In the genomic region with DNA sequence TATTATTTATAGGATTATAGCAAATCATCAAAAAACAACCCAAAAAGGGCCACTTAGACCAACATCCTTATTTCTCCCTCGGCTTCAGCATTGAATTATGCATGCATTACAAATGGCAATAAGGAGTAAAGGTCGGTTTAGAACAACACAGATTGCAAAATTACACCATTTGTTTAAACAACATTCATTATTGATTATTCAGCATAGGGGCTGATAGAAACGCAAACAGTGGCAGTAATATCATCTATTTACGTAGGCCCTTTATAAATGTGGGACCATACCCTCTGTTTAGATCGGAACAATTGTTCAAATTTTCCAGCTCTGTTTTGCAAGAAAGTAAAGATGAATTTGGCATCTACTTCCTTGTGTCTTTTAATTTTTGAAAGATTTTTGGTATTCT, we compare ENCODE assay signal across 1 cellular context.
TF ChIP-seq lines count a peak whose summit lies in the region.

No MANE protein-coding gene starts in this region.

TF ChIP-seq in HepG2, 621 proteins besides CTCF, POLR2A, EP300 and RAD21 (continued from another document):
- TF ChIP-seq, protein P1, sequence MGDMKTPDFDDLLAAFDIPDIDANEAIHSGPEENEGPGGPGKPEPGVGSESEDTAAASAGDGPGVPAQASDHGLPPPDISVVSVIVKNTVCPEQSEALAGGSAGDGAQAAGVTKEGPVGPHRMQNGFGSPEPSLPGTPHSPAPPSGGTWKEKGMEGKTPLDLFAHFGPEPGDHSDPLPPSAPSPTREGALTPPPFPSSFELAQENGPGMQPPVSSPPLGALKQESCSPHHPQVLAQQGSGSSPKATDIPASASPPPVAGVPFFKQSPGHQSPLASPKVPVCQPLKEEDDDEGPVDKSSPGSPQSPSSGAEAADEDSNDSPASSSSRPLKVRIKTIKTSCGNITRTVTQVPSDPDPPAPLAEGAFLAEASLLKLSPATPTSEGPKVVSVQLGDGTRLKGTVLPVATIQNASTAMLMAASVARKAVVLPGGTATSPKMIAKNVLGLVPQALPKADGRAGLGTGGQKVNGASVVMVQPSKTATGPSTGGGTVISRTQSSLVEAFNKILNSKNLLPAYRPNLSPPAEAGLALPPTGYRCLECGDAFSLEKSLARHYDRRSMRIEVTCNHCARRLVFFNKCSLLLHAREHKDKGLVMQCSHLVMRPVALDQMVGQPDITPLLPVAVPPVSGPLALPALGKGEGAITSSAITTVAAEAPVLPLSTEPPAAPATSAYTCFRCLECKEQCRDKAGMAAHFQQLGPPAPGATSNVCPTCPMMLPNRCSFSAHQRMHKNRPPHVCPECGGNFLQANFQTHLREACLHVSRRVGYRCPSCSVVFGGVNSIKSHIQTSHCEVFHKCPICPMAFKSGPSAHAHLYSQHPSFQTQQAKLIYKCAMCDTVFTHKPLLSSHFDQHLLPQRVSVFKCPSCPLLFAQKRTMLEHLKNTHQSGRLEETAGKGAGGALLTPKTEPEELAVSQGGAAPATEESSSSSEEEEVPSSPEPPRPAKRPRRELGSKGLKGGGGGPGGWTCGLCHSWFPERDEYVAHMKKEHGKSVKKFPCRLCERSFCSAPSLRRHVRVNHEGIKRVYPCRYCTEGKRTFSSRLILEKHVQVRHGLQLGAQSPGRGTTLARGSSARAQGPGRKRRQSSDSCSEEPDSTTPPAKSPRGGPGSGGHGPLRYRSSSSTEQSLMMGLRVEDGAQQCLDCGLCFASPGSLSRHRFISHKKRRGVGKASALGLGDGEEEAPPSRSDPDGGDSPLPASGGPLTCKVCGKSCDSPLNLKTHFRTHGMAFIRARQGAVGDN (CRISPR knock-in tag; IDR thresholded peaks at IDR 0.05), result no peak
- TF ChIP-seq RBM39 (IDR thresholded peaks at IDR 0.05; ENCODE audit: low read depth, low read length, poor library complexity, severe bottlenecking) (no peak), NCOR1 (IDR thresholded peaks at IDR 0.05; ENCODE audit: borderline replicate concordance, low read length) (peak; percentile 93), TBX3 (IDR thresholded peaks at IDR 0.05; ENCODE audit: borderline replicate concordance) (peak; percentile 90), ZNF558 (CRISPR knock-in tag; IDR thresholded peaks at IDR 0.05; ENCODE audit: borderline replicate concordance) (no peak), MYNN (CRISPR knock-in tag; IDR thresholded peaks at IDR 0.05; ENCODE audit: low read depth) (no peak), HOXA7 (CRISPR knock-in tag; IDR thresholded peaks at IDR 0.05) (no peak), BHLHE40 (IDR thresholded peaks at IDR 0.05; ENCODE audit: low read length) (no peak), ATF7-NPFF (CRISPR knock-in tag; IDR thresholded peaks at IDR 0.05; ENCODE audit: low read depth) (no peak), KDM1A (CRISPR knock-in tag; IDR thresholded peaks at IDR 0.05) (peak; percentile 33; the same call in 1 of the 2 replicates), IKZF4 (CRISPR knock-in tag; IDR thresholded peaks at IDR 0.05; ENCODE audit: borderline replicate concordance, low read depth, not compliant biosample characterization) (no peak), NR1H2 (CRISPR knock-in tag; IDR thresholded peaks at IDR 0.05; ENCODE audit: borderline replicate concordance, low read depth) (no peak), ZFY (CRISPR knock-in tag; IDR thresholded peaks at IDR 0.05) (no peak), TOPORS (CRISPR knock-in tag; IDR thresholded peaks at IDR 0.05) (0 out of 2 replicates have a peak, but pooled peaks have one; percentile 43), FOXK1 (CRISPR knock-in tag; IDR thresholded peaks at IDR 0.05; ENCODE audit: borderline replicate concordance, low read depth) (peak; percentile 97), FOXM1 (CRISPR knock-in tag; IDR thresholded peaks at IDR 0.05) (no peak), CCAR2 (optimal IDR thresholded peaks at IDR 0.05; ENCODE audit: low read depth, low read length) (no peak)
- TF ChIP-seq, protein P2, sequence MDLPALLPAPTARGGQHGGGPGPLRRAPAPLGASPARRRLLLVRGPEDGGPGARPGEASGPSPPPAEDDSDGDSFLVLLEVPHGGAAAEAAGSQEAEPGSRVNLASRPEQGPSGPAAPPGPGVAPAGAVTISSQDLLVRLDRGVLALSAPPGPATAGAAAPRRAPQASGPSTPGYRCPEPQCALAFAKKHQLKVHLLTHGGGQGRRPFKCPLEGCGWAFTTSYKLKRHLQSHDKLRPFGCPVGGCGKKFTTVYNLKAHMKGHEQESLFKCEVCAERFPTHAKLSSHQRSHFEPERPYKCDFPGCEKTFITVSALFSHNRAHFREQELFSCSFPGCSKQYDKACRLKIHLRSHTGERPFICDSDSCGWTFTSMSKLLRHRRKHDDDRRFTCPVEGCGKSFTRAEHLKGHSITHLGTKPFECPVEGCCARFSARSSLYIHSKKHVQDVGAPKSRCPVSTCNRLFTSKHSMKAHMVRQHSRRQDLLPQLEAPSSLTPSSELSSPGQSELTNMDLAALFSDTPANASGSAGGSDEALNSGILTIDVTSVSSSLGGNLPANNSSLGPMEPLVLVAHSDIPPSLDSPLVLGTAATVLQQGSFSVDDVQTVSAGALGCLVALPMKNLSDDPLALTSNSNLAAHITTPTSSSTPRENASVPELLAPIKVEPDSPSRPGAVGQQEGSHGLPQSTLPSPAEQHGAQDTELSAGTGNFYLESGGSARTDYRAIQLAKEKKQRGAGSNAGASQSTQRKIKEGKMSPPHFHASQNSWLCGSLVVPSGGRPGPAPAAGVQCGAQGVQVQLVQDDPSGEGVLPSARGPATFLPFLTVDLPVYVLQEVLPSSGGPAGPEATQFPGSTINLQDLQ (CRISPR knock-in tag; IDR thresholded peaks at IDR 0.05), result no peak
- TF ChIP-seq, protein P3, sequence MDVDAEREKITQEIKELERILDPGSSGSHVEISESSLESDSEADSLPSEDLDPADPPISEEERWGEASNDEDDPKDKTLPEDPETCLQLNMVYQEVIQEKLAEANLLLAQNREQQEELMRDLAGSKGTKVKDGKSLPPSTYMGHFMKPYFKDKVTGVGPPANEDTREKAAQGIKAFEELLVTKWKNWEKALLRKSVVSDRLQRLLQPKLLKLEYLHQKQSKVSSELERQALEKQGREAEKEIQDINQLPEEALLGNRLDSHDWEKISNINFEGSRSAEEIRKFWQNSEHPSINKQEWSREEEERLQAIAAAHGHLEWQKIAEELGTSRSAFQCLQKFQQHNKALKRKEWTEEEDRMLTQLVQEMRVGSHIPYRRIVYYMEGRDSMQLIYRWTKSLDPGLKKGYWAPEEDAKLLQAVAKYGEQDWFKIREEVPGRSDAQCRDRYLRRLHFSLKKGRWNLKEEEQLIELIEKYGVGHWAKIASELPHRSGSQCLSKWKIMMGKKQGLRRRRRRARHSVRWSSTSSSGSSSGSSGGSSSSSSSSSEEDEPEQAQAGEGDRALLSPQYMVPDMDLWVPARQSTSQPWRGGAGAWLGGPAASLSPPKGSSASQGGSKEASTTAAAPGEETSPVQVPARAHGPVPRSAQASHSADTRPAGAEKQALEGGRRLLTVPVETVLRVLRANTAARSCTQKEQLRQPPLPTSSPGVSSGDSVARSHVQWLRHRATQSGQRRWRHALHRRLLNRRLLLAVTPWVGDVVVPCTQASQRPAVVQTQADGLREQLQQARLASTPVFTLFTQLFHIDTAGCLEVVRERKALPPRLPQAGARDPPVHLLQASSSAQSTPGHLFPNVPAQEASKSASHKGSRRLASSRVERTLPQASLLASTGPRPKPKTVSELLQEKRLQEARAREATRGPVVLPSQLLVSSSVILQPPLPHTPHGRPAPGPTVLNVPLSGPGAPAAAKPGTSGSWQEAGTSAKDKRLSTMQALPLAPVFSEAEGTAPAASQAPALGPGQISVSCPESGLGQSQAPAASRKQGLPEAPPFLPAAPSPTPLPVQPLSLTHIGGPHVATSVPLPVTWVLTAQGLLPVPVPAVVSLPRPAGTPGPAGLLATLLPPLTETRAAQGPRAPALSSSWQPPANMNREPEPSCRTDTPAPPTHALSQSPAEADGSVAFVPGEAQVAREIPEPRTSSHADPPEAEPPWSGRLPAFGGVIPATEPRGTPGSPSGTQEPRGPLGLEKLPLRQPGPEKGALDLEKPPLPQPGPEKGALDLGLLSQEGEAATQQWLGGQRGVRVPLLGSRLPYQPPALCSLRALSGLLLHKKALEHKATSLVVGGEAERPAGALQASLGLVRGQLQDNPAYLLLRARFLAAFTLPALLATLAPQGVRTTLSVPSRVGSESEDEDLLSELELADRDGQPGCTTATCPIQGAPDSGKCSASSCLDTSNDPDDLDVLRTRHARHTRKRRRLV (CRISPR knock-in tag; IDR thresholded peaks at IDR 0.05), result no peak
- TF ChIP-seq, protein P4, sequence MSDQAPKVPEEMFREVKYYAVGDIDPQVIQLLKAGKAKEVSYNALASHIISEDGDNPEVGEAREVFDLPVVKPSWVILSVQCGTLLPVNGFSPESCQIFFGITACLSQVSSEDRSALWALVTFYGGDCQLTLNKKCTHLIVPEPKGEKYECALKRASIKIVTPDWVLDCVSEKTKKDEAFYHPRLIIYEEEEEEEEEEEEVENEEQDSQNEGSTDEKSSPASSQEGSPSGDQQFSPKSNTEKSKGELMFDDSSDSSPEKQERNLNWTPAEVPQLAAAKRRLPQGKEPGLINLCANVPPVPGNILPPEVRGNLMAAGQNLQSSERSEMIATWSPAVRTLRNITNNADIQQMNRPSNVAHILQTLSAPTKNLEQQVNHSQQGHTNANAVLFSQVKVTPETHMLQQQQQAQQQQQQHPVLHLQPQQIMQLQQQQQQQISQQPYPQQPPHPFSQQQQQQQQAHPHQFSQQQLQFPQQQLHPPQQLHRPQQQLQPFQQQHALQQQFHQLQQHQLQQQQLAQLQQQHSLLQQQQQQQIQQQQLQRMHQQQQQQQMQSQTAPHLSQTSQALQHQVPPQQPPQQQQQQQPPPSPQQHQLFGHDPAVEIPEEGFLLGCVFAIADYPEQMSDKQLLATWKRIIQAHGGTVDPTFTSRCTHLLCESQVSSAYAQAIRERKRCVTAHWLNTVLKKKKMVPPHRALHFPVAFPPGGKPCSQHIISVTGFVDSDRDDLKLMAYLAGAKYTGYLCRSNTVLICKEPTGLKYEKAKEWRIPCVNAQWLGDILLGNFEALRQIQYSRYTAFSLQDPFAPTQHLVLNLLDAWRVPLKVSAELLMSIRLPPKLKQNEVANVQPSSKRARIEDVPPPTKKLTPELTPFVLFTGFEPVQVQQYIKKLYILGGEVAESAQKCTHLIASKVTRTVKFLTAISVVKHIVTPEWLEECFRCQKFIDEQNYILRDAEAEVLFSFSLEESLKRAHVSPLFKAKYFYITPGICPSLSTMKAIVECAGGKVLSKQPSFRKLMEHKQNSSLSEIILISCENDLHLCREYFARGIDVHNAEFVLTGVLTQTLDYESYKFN (CRISPR knock-in tag; conservative IDR thresholded peaks at IDR 0.05), result peak; percentile 96
- TF ChIP-seq, protein P5, sequence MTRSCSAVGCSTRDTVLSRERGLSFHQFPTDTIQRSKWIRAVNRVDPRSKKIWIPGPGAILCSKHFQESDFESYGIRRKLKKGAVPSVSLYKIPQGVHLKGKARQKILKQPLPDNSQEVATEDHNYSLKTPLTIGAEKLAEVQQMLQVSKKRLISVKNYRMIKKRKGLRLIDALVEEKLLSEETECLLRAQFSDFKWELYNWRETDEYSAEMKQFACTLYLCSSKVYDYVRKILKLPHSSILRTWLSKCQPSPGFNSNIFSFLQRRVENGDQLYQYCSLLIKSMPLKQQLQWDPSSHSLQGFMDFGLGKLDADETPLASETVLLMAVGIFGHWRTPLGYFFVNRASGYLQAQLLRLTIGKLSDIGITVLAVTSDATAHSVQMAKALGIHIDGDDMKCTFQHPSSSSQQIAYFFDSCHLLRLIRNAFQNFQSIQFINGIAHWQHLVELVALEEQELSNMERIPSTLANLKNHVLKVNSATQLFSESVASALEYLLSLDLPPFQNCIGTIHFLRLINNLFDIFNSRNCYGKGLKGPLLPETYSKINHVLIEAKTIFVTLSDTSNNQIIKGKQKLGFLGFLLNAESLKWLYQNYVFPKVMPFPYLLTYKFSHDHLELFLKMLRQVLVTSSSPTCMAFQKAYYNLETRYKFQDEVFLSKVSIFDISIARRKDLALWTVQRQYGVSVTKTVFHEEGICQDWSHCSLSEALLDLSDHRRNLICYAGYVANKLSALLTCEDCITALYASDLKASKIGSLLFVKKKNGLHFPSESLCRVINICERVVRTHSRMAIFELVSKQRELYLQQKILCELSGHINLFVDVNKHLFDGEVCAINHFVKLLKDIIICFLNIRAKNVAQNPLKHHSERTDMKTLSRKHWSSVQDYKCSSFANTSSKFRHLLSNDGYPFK (CRISPR knock-in tag; IDR thresholded peaks at IDR 0.05; ENCODE audit: borderline replicate concordance), result no peak
- TF ChIP-seq, protein P6, sequence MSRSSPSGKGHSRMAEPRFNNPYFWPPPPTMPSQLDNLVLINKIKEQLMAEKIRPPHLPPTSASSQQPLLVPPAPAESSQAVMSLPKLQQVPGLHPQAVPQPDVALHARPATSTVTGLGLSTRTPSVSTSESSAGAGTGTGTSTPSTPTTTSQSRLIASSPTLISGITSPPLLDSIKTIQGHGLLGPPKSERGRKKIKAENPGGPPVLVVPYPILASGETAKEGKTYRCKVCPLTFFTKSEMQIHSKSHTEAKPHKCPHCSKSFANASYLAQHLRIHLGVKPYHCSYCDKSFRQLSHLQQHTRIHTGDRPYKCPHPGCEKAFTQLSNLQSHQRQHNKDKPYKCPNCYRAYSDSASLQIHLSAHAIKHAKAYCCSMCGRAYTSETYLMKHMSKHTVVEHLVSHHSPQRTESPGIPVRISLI (CRISPR knock-in tag; IDR thresholded peaks at IDR 0.05; ENCODE audit: borderline replicate concordance), result no peak
- TF ChIP-seq, protein P7, sequence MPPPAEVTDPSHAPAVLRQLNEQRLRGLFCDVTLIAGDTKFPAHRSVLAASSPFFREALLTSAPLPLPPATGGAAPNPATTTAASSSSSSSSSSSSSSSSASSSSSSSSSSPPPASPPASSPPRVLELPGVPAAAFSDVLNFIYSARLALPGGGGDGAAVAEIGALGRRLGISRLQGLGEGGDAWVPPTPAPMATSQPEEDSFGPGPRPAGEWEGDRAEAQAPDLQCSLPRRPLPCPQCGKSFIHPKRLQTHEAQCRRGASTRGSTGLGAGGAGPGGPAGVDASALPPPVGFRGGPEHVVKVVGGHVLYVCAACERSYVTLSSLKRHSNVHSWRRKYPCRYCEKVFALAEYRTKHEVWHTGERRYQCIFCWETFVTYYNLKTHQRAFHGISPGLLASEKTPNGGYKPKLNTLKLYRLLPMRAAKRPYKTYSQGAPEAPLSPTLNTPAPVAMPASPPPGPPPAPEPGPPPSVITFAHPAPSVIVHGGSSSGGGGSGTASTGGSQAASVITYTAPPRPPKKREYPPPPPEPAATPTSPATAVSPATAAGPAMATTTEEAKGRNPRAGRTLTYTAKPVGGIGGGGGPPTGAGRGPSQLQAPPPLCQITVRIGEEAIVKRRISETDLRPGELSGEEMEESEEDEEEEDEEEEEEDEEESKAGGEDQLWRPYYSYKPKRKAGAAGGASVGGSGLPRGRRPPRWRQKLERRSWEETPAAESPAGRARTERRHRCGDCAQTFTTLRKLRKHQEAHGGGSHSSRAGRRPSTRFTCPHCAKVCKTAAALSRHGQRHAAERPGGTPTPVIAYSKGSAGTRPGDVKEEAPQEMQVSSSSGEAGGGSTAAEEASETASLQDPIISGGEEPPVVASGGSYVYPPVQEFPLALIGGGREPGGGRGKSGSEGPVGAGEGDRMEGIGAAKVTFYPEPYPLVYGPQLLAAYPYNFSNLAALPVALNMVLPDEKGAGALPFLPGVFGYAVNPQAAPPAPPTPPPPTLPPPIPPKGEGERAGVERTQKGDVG (CRISPR knock-in tag; IDR thresholded peaks at IDR 0.05; ENCODE audit: borderline replicate concordance), result no peak
